ENCODE assay signal across 14 cellular contexts in the genomic region with DNA sequence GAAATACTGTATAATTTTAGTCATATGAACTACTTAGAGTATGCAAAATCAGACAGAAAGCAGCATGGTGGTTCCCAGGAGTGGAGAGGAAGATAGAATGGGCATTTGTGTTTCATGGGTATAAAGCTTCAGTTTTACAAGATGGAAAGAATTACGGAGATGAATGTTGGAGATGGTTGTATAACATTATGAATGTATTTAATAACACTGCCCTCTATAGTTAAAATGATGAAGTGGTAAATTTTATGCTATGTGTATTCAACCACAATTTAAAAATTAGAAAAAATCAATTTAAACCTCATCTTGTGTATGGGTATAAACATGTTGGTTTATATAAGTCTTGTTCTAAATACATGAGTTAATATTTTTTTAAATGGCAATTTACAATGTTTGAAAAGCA.
DNase-seq lines count a peak whose midpoint lies in the region; ATAC-seq, FAIRE-seq and TF ChIP-seq lines count a peak whose summit lies in the region.
"Had no signal": no experiment of that assay in that cellular context is flagged by ENCODE, and none has a peak within 500 bp of the region (broad histone marks: within the 10 kb centered on the region; RNA-seq: fewer than 3 reads in every experiment).

No MANE protein-coding gene starts in this region.

- H3K27ac ChIP-seq in GM12878 (ENCODE audit: control insufficient read depth, insufficient read depth) = no peak overlapping the region
- H3K27ac ChIP-seq: gastrocnemius medialis, HL-60, transverse colon had no signal

- no peak overlapping the region for H3K4me2 ChIP-seq in GM12878 (ENCODE audit: control insufficient read depth, insufficient read depth)

- H3K4me3 ChIP-seq in LNCaP clone FGC (ENCODE audit: low read depth, low read length) (no peak overlapping the region), GM12878 (no peak overlapping the region)
- H3K4me3 ChIP-seq: gastrocnemius medialis, transverse colon had no signal

- DNase-seq in LNCaP clone FGC (ENCODE audit: low read depth) (no peak), GM12878 (ENCODE audit: low read depth, low spot score) (no peak), myocyte (ENCODE audit: low read depth) (peak; percentile 18), NCI-H345 treated with DMSO at 0.1 percent for 48 hours (lab: John Stamatoyannopoulos, UW; ENCODE audit: unreplicated experiment) (no peak), retina (no peak)
- DNase-seq: activated CD4-positive, alpha-beta T cell treated with anti-CD3 and anti-CD28 coated beads, Interleukin-2, amount 50 U/mL, for 1 hour; gastrocnemius medialis; NCI-H1105 treated with DMSO at 0.1 percent for 48 hours; NCI-H748 treated with DMSO at 0.1 percent for 48 hours; transverse colon had no signal

- in situ Hi-C loops in GM12878 (cut with MboI) = no loop called here

- TF ChIP-seq RAD21 in GM12878 (IDR thresholded peaks at IDR 0.05; ENCODE audit: insufficient read depth, low read depth, low read length) = 0 out of 2 replicates have a peak, but pooled peaks have one; percentile 8

- POLR2A ChIA-PET in GM12878 (lab: Charles Lee) = no interaction called here

- intact Hi-C loops in GM12878 (cut with micrococcal nuclease; ENCODE audit: unreplicated experiment) = loop anchor here (5.0 kb wide), 2 partner anchors 320 to 385 kb away; no protein-coding TSS in a partner anchor

- H3K9me3 ChIP-seq in GM12878 (replicated peaks; ENCODE audit: control insufficient read depth, insufficient read depth, low read length) = no peaks in the 10 kb centered on the region; the same call in 2 of the 3 replicates
- H3K9me3 ChIP-seq: gastrocnemius medialis, transverse colon had no signal

- ATAC-seq in GM12878 (peak; percentile 54), GM21515 (IDR thresholded peaks at IDR 0.05; ENCODE audit: unreplicated experiment) (no peak), GM18873 (IDR thresholded peaks at IDR 0.05; ENCODE audit: low FRiP score, unreplicated experiment) (no peak)
- ATAC-seq: gastrocnemius medialis had no signal

- SMC1A ChIA-PET in GM12878 (lab: Charles Lee; ENCODE audit: uncharacterized antibody, unreplicated experiment) = interaction anchor here (1.0 to 1.1 kb wide), 3 partner anchors 9 to 386 kb away, joined by 3 read pairs; no protein-coding TSS in a partner anchor

- TF ChIP-seq EP300 in GM12878 (IDR thresholded peaks at IDR 0.05; ENCODE audit: borderline replicate concordance in 1 of 2, control insufficient read depth in 1 of 2, low read depth in 2 of 2, low read length in 2 of 2) = no peak

- H4K20me1 ChIP-seq in GM12878 (ENCODE audit: control insufficient read depth, insufficient read depth) = no peaks in the 10 kb centered on the region

- H3K4me1 ChIP-seq in GM12878 (ENCODE audit: control insufficient read depth, insufficient read depth, low read length) = no peaks in the 10 kb centered on the region
- H3K4me1 ChIP-seq: gastrocnemius medialis, transverse colon had no signal

- H2AFZ ChIP-seq in GM12878 (ENCODE audit: control insufficient read depth, low read depth, low read length) = no peak overlapping the region

- no peaks in the 10 kb centered on the region for H3K79me2 ChIP-seq in GM12878 (ENCODE audit: control insufficient read depth, insufficient read depth, low read length)

- no peaks in the 10 kb centered on the region; a peak in 1 of 4 replicates for H3K36me3 ChIP-seq in GM12878 (ENCODE audit: control insufficient read depth in 2 of 2, insufficient read depth in 2 of 2, low read length in 1 of 2)
- H3K36me3 ChIP-seq: gastrocnemius medialis, transverse colon had no signal

- no TSS peak for BruUV-seq in GM12878 (replicated peaks; lab: Mats Ljungman, UMichigan)

- FAIRE-seq in G401.6 (lab: Jason Lieb, UNC) = peak; percentile 42
- FAIRE-seq in GM12878 (lab: Jason Lieb, UNC) = no peak

- TF ChIP-seq CTCF in LNCaP clone FGC (IDR thresholded peaks at IDR 0.05; ENCODE audit: control insufficient read depth, extremely low read depth, insufficient read depth) (peak; percentile 26), GM12878 (IDR thresholded peaks at IDR 0.05 in 2 of 3, conservative IDR thresholded peaks at IDR 0.05 in 1 of 3; ENCODE audit: control insufficient read depth in 2 of 3, extremely low read depth in 1 of 3, insufficient read depth in 1 of 3, low read depth in 3 of 3, low read length in 3 of 3) (no peak; a peak in 1 of 6 replicates)

- no peak overlapping the region for H3K9ac ChIP-seq in GM12878 (ENCODE audit: control insufficient read depth, insufficient read depth, low read length)

- no peaks in the 10 kb centered on the region for H3K27me3 ChIP-seq in GM12878 (replicated peaks in 1 of 2; ENCODE audit: control insufficient read depth in 2 of 2, insufficient read depth in 2 of 2, low read length in 1 of 2)
- H3K27me3 ChIP-seq: gastrocnemius medialis, transverse colon had no signal

- no peak for TF ChIP-seq POLR2A in GM12878 (IDR thresholded peaks at IDR 0.05; ENCODE audit: low read depth, low read length)

- WGBS in GM12878 (ENCODE audit: insufficient coverage, insufficient replicate concordance, low lambda C conversion rate, missing lambda C conversion rate) = 0% methylated on average over 1 of the region's 1 CpG

- CTCF ChIA-PET in GM12878 (lab: Yijun Ruan, JAX) = interaction anchor here (0.9 to 1.6 kb wide), 2 partner anchors 79 to 174 kb away, joined by 3 to 4 read pairs; no protein-coding TSS in a partner anchor

- RAD21 ChIA-PET in GM12878 (lab: Charles Lee; ENCODE audit: unreplicated experiment) = no interaction called here

TF ChIP-seq in GM12878, 131 proteins besides CTCF, POLR2A, EP300 and RAD21:
- 0 out of 2 replicates have a peak, but pooled peaks have one; percentile 14 for TF ChIP-seq SMC3 (IDR thresholded peaks at IDR 0.05; ENCODE audit: borderline replicate concordance, low read length)
- no peak for TF ChIP-seq FOXM1 (IDR thresholded peaks at IDR 0.05; ENCODE audit: low read depth, low read length)
- no peak for TF ChIP-seq RCOR1 (conservative IDR thresholded peaks at IDR 0.05; ENCODE audit: low read depth, low read length)
- no peak for TF ChIP-seq CHD2 (IDR thresholded peaks at IDR 0.05; ENCODE audit: borderline replicate concordance, low read depth, low read length)
- no peak for TF ChIP-seq RFX5 (IDR thresholded peaks at IDR 0.05; ENCODE audit: low read depth, low read length)
